14 cellular contexts compared by ENCODE assay signal in the genomic region with DNA sequence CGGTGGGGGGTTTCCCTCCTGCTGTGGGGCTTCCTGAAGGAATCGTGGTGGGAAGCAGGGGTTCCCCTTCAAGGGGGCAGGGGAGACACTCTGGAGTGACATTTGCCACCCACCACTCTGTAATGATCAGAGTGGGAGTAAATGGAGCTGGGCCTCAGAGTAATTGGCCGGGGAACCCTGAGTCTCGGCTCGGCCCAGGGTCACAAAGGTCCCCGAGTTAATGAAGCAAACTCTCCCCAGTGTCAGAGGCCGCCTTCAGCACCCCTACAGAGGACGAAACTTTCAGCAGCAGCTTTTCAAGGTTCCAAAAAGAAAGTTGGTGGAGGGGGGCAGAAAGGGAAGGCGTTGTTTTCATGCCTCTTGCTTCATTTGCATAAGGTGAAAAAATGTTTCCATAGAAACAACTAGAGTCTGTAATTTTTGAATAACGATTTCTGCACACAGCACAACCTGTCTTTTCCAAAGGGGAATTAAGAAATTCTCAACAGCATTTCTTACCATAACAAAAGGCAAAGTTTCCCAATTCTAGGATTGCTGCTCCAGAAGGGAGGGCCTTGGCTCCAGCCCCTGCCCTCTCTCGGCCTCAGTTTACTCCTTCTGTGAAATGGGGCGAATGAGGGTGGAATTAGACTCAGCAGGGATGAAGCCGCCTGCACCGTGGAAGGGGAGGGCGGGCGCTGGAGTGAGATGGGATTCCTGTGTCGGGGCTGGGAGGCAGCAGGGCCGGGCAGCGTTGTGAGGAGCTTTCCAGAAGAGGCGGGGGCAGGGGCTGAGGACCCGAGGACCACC.
DNase-seq lines count a peak whose midpoint lies in the region; ATAC-seq, FAIRE-seq and TF ChIP-seq lines count a peak whose summit lies in the region.
"Had no signal": no experiment of that assay in that cellular context is flagged by ENCODE, and none has a peak within 500 bp of the region (broad histone marks: within the 10 kb centered on the region; RNA-seq: fewer than 3 reads in every experiment).

No MANE protein-coding gene starts in this region.

- H3K79me2 ChIP-seq in GM12878 (ENCODE audit: control insufficient read depth, insufficient read depth, low read length): no peaks in the 10 kb centered on the region

- no peaks in the 10 kb centered on the region for H4K20me1 ChIP-seq in GM12878 (ENCODE audit: control insufficient read depth, insufficient read depth)

- peak overlapping the region; percentile 33; the same call in 1 of the 2 replicates for H3K4me2 ChIP-seq in GM12878 (ENCODE audit: control insufficient read depth, insufficient read depth)

- CTCF ChIA-PET in GM12878 (lab: Yijun Ruan, JAX): interaction anchor here (0.6 to 5.0 kb wide), 6 partner anchors 9 to 271 kb away, joined by 3 to 85 read pairs (median 10); no protein-coding TSS in a partner anchor

- H3K4me1 ChIP-seq in GM12878 (ENCODE audit: control insufficient read depth, insufficient read depth, low read length) (peaks cover 8% of the 10 kb centered on the region; the same call in 1 of the 2 replicates), left lung (peaks cover 0 to 5% of the 10 kb centered on the region in 2 donors), upper lobe of right lung (no peaks in the 10 kb centered on the region)

- TF ChIP-seq EP300 in GM12878 (IDR thresholded peaks at IDR 0.05; ENCODE audit: borderline replicate concordance in 1 of 2, control insufficient read depth in 1 of 2, low read depth in 2 of 2, low read length in 2 of 2): no peak

- H3K27ac ChIP-seq in GM12878 (ENCODE audit: control insufficient read depth, insufficient read depth): no peak overlapping the region
- H3K27ac ChIP-seq in left lung: no peak overlapping the region
- no peak overlapping the region for H3K27ac ChIP-seq in upper lobe of right lung
- H3K27ac ChIP-seq: adrenal gland had no signal

- no peak overlapping the region for H3K9ac ChIP-seq in GM12878 (ENCODE audit: control insufficient read depth, insufficient read depth, low read length)

- no peak overlapping the region for H2AFZ ChIP-seq in GM12878 (ENCODE audit: control insufficient read depth, low read depth, low read length)

- H3K4me1 Mint-ChIP-seq in HFFc6 (ENCODE audit: low read depth): peaks cover 23% of the 10 kb centered on the region

- in situ Hi-C loops in GM12878 (cut with MboI): no loop called here

- no peaks in the 10 kb centered on the region for H3K9me3 ChIP-seq in GM12878 (replicated peaks; ENCODE audit: control insufficient read depth, insufficient read depth, low read length)
- no peaks in the 10 kb centered on the region for H3K9me3 ChIP-seq in left lung
- no peaks in the 10 kb centered on the region for H3K9me3 ChIP-seq in upper lobe of right lung
- H3K9me3 ChIP-seq: adrenal gland had no signal

- intact Hi-C loops in left ventricle myocardium superior (cut with micrococcal nuclease) (no loop called here), Right ventricle myocardium superior (cut with DNase I) (loop anchor here (5.0 kb wide), 1 partner anchor 212 kb away; no protein-coding TSS in a partner anchor), GM12878 (cut with micrococcal nuclease; ENCODE audit: unreplicated experiment) (no loop called here), left lung (cut with DNase I) (loop anchor here in 1 of 2 donors (5.0 kb wide), 1 partner anchor 272 kb away; no protein-coding TSS in a partner anchor), upper lobe of right lung (cut with DNase I) (no loop called here)

- H3K36me3 ChIP-seq in GM12878 (ENCODE audit: control insufficient read depth in 2 of 2, insufficient read depth in 2 of 2, low read length in 1 of 2): no peaks in the 10 kb centered on the region
- H3K36me3 ChIP-seq in left lung: no peaks in the 10 kb centered on the region
- no peaks in the 10 kb centered on the region for H3K36me3 ChIP-seq in upper lobe of right lung
- H3K36me3 ChIP-seq: adrenal gland had no signal

- whole genome bisulfite sequencing in GM12878 (ENCODE audit: insufficient coverage, insufficient replicate concordance, low lambda C conversion rate, missing lambda C conversion rate): 6% methylated on average over 21 of the region's 21 CpGs

- SMC1A ChIA-PET in GM12878 (lab: Charles Lee; ENCODE audit: uncharacterized antibody, unreplicated experiment): interaction anchor here (0.6 to 1.9 kb wide), 3 partner anchors 8 to 270 kb away, joined by 3 to 20 read pairs (median 4); no protein-coding TSS in a partner anchor

- H3K9me3 Mint-ChIP-seq in HFFc6: no peaks in the 10 kb centered on the region
- H3K9me3 Mint-ChIP-seq: activated T-helper 1 cell treated with anti-CD3 and anti-CD28 coated beads, Interleukin-12 subunit alpha, Interleukin-12 subunit beta, Interleukin-2, Interleukin-4 antibody, amounts not matched to agents 30 ng/mL and 10 ng/mL and 1 ng/mL, durations not matched to agents 14 hours and 24 hours and 36 hours; stimulated activated naive CD8-positive, alpha-beta T cell treated with anti-CD3 and anti-CD28 coated beads, Interleukin-15, Interleukin-2, amounts not matched to agents 100 ng/mL and 50 ng/mL, for 24 hours had no signal

- H3K27me3 Mint-ChIP-seq in HFFc6 (ENCODE audit: insufficient read depth): peaks cover 13% of the 10 kb centered on the region

- DNase-seq in left ventricle myocardium superior (peak; percentile 6), Right ventricle myocardium superior (no peak), GM12878 (ENCODE audit: low read depth, low spot score) (no peak), left lung (no peak), upper lobe of right lung (no peak), ecto neural progenitor cell (ENCODE audit: low spot score) (no peak), cortex of kidney (lab: John Stamatoyannopoulos, UW) (no peak), HFFc6 (no peak)
- DNase-seq: NCI-H1092, NCI-H2171 treated with DMSO at 0.1 percent for 48 hours had no signal

- TF ChIP-seq RAD21 in GM12878 (IDR thresholded peaks at IDR 0.05; ENCODE audit: insufficient read depth, low read depth, low read length): no peak

- H3K27me3 ChIP-seq in GM12878 (replicated peaks in 1 of 2; ENCODE audit: control insufficient read depth in 2 of 2, insufficient read depth in 2 of 2, low read length in 1 of 2) (no peaks in the 10 kb centered on the region; a peak in 2 of 4 replicates), left lung (peaks cover 0 to 44% of the 10 kb centered on the region in 2 donors), upper lobe of right lung (peaks cover 22% of the 10 kb centered on the region)
- H3K27me3 ChIP-seq: adrenal gland had no signal

- no TSS peak for BruUV-seq in GM12878 (replicated peaks; lab: Mats Ljungman, UMichigan)

- TF ChIP-seq CTCF in GM12878 (IDR thresholded peaks at IDR 0.05 in 2 of 3, conservative IDR thresholded peaks at IDR 0.05 in 1 of 3; ENCODE audit: control insufficient read depth in 2 of 3, extremely low read depth in 1 of 3, insufficient read depth in 1 of 3, low read depth in 3 of 3, low read length in 3 of 3): no peak
- no peak for TF ChIP-seq CTCF in left lung (IDR thresholded peaks at IDR 0.05)
- TF ChIP-seq CTCF in upper lobe of right lung (IDR thresholded peaks at IDR 0.05): no peak
- TF ChIP-seq CTCF in HFFc6 (IDR thresholded peaks at IDR 0.05): no peak

- no peak overlapping the region for H3K27ac Mint-ChIP-seq in HFFc6
- H3K27ac Mint-ChIP-seq: activated T-helper 1 cell treated with anti-CD3 and anti-CD28 coated beads, Interleukin-12 subunit alpha, Interleukin-12 subunit beta, Interleukin-2, Interleukin-4 antibody, amounts not matched to agents 30 ng/mL and 10 ng/mL and 1 ng/mL, durations not matched to agents 14 hours and 24 hours and 36 hours; stimulated activated naive CD8-positive, alpha-beta T cell treated with anti-CD3 and anti-CD28 coated beads, Interleukin-15, Interleukin-2, amounts not matched to agents 100 ng/mL and 50 ng/mL, for 24 hours had no signal

- H3K4me3 ChIP-seq in GM12878: no peak overlapping the region
- no peak overlapping the region for H3K4me3 ChIP-seq in left lung
- no peak overlapping the region for H3K4me3 ChIP-seq in upper lobe of right lung
- H3K4me3 ChIP-seq: adrenal gland had no signal

- RAD21 ChIA-PET in GM12878 (lab: Charles Lee; ENCODE audit: unreplicated experiment): interaction anchor here (1.4 to 3.4 kb wide), 2 partner anchors 216 to 270 kb away, joined by 4 to 31 read pairs; no protein-coding TSS in a partner anchor

- TF ChIP-seq POLR2A in GM12878 (IDR thresholded peaks at IDR 0.05; ENCODE audit: low read depth, low read length): no peak

- FAIRE-seq in GM12878 (lab: Jason Lieb, UNC): no peak
- FAIRE-seq: small intestine had no signal

- no peaks in the 10 kb centered on the region for H3K36me3 Mint-ChIP-seq in HFFc6 (ENCODE audit: low read depth)

- H3K4me3 Mint-ChIP-seq in HFFc6: no peak overlapping the region
- H3K4me3 Mint-ChIP-seq: activated T-helper 1 cell treated with anti-CD3 and anti-CD28 coated beads, Interleukin-12 subunit alpha, Interleukin-12 subunit beta, Interleukin-2, Interleukin-4 antibody, amounts not matched to agents 30 ng/mL and 10 ng/mL and 1 ng/mL, durations not matched to agents 14 hours and 24 hours and 36 hours; stimulated activated naive CD8-positive, alpha-beta T cell treated with anti-CD3 and anti-CD28 coated beads, Interleukin-15, Interleukin-2, amounts not matched to agents 100 ng/mL and 50 ng/mL, for 24 hours had no signal

- POLR2A ChIA-PET in GM12878 (lab: Charles Lee): no interaction called here

- ATAC-seq in left ventricle myocardium superior (no peak), Right ventricle myocardium superior (ENCODE audit: poor library complexity) (no peak), GM12878 (peak; percentile 36), left lung (peak; percentile 48), upper lobe of right lung (peak; percentile 5)

TF ChIP-seq in GM12878, 131 proteins besides CTCF, POLR2A, EP300 and RAD21:
- TF ChIP-seq NBN (IDR thresholded peaks at IDR 0.05) (no peak), NR2F1 (conservative IDR thresholded peaks at IDR 0.05) (peak; percentile 90), GATAD2B (conservative IDR thresholded peaks at IDR 0.05; ENCODE audit: low read depth) (no peak), IKZF1 (conservative IDR thresholded peaks at IDR 0.05) (peak; percentile 45; the same call in 1 of the 2 replicates), SMARCA5 (IDR thresholded peaks at IDR 0.05) (no peak)

Comparison
In these comparisons a context has a peak if more than half of its experiments do, and no peak if none do; other contexts are left out.
1. ATAC-seq: peak in GM12878 (single experiment), left lung (single experiment) and upper lobe of right lung (single experiment); none in left ventricle myocardium superior (single experiment) and Right ventricle myocardium superior (single experiment).